17 cellular contexts compared by ENCODE assay signal in genomic region chr5:94028001-94028400, GRCh38.
DNase-seq lines count a peak whose midpoint lies in the region; ATAC-seq and TF ChIP-seq lines count a peak whose summit lies in the region.
"Had no signal": no experiment of that assay in that cellular context is flagged by ENCODE, and none has a peak within 500 bp of the region (broad histone marks: within the 10 kb centered on the region; RNA-seq: fewer than 3 reads in every experiment).

No MANE protein-coding gene starts in this region.

- no peaks in the 10 kb centered on the region for H3K9me2 ChIP-seq in OCI-LY7 (ENCODE audit: insufficient read depth, low read length)

- H3K23ac ChIP-seq in IMR-90 (ENCODE audit: low read depth, low read length), result no peak overlapping the region
- no peak overlapping the region for H3K23ac ChIP-seq in neuronal stem cell (ENCODE audit: low read depth, low read length, poor library complexity)

- no peaks in the 10 kb centered on the region for H3K9me3 ChIP-seq in IMR-90 (ENCODE audit: control insufficient read depth, insufficient read depth, low read length)
- H3K9me3 ChIP-seq in neuronal stem cell (replicated peaks in 1 of 2; ENCODE audit: control insufficient read depth in 2 of 2, insufficient read depth in 1 of 2, low read depth in 1 of 2, low read length in 2 of 2), result peaks cover 0 to 12% of the 10 kb centered on the region in 2 donors
- H3K9me3 ChIP-seq in OCI-LY7 (ENCODE audit: low read length), result no peaks in the 10 kb centered on the region
- H3K9me3 ChIP-seq: Caco-2 had no signal

- no peak overlapping the region for H2BK5ac ChIP-seq in IMR-90 (ENCODE audit: low read depth, low read length, poor library complexity, severe bottlenecking)
- no peak overlapping the region for H2BK5ac ChIP-seq in neuronal stem cell (ENCODE audit: low read length)

- H3K27me3 ChIP-seq in IMR-90 (ENCODE audit: control insufficient read depth, insufficient read depth, low read length) (no peaks in the 10 kb centered on the region), neuronal stem cell (ENCODE audit: control insufficient read depth in 3 of 3, insufficient read depth in 3 of 3, low read depth in 1 of 3, low read length in 3 of 3) (no peaks in the 10 kb centered on the region)

- peak; percentile 4 for DNase-seq in IMR-90
- DNase-seq in astrocyte of the hippocampus (ENCODE audit: low read depth, low spot score), result peak; percentile 51
- DNase-seq in iris pigment epithelial cell (ENCODE audit: low read depth), result peak; percentile 19
- DNase-seq in renal cortical epithelial cell (ENCODE audit: low read depth), result peak; percentile 32
- no peak for DNase-seq in neuronal stem cell (ENCODE audit: low spot score)
- DNase-seq in OCI-LY7 (ENCODE audit: low spot score), result no peak
- DNase-seq in EL, result no peak
- DNase-seq: AML-193, Caco-2, HCEC 1CT, KBM-7, NCI-H1092, NCI-H2107, NCI-H446, NCI-H774, SHP77 had no signal

- no peak overlapping the region for H4K91ac ChIP-seq in IMR-90 (ENCODE audit: insufficient read depth, low read depth, low read length)
- H4K91ac ChIP-seq in neuronal stem cell (ENCODE audit: low read depth, low read length, poor library complexity), result no peak overlapping the region

- CTCF ChIA-PET in IMR-90 (lab: Yijun Ruan, JAX) (interaction anchor here (0.6 kb wide), 1 partner anchor 14 kb away, joined by 4 read pairs; no protein-coding TSS in a partner anchor), OCI-LY7 (lab: Charles Lee; ENCODE audit: unreplicated experiment) (no interaction called here)

- no peaks in the 10 kb centered on the region; a peak in 1 of 4 replicates for H3K79me1 ChIP-seq in IMR-90 (ENCODE audit: low read depth in 1 of 2, low read length in 2 of 2)
- no peaks in the 10 kb centered on the region for H3K79me1 ChIP-seq in neuronal stem cell (ENCODE audit: low read depth, low read length)

- no peak overlapping the region for H3K56ac ChIP-seq in IMR-90 (ENCODE audit: extremely low read depth, insufficient read depth, low read length)

- BruUV-seq in IMR-90 (replicated peaks; lab: Mats Ljungman, UMichigan), result no TSS peak
- no TSS peak for BruUV-seq in OCI-LY7 (replicated peaks; lab: Mats Ljungman, UMichigan)

- no peaks in the 10 kb centered on the region for H3K79me2 ChIP-seq in OCI-LY7 (ENCODE audit: insufficient read depth, low read depth, low read length)

- H4K20me1 ChIP-seq in IMR-90 (ENCODE audit: insufficient read depth, low read length) (no peaks in the 10 kb centered on the region), OCI-LY7 (ENCODE audit: insufficient read depth, low read length) (no peaks in the 10 kb centered on the region)

- dilution Hi-C loops in IMR-90 (cut with HindIII; ENCODE audit: low sequenced_read_pairs, unreplicated experiment), result no loop called here

- no peak overlapping the region for H3K4me3 ChIP-seq in IMR-90 (ENCODE audit: insufficient read depth, low read depth, low read length)
- H3K4me3 ChIP-seq in neuronal stem cell (ENCODE audit: low read length in 2 of 2), result no peak overlapping the region
- no peak overlapping the region for H3K4me3 ChIP-seq in OCI-LY7 (ENCODE audit: low read depth, low read length, poor library complexity, severe bottlenecking)

- H3K14ac ChIP-seq in IMR-90 (replicated peaks; ENCODE audit: low read depth, low read length), result no peak overlapping the region
- H3K14ac ChIP-seq in neuronal stem cell (ENCODE audit: low read length), result no peak overlapping the region

- no peak overlapping the region for H3K18ac ChIP-seq in IMR-90 (ENCODE audit: low read depth, low read length)
- no peak overlapping the region for H3K18ac ChIP-seq in neuronal stem cell (ENCODE audit: low read length)

- no peak overlapping the region for H2AK9ac ChIP-seq in IMR-90 (replicated peaks; ENCODE audit: low read depth, low read length, poor library complexity)

- H2BK12ac ChIP-seq in neuronal stem cell (ENCODE audit: low read length), result no peak overlapping the region

- no peak overlapping the region for H2AFZ ChIP-seq in IMR-90 (replicated peaks; ENCODE audit: low read length, poor library complexity)
- no peak overlapping the region for H2AFZ ChIP-seq in neuronal stem cell (ENCODE audit: low read length)
- H2AFZ ChIP-seq in OCI-LY7 (ENCODE audit: low read length), result no peak overlapping the region

- POLR2A ChIA-PET in IMR-90 (lab: Charles Lee; ENCODE audit: unreplicated experiment), result no interaction called here
- POLR2A ChIA-PET in OCI-LY7 (lab: Charles Lee), result no interaction called here

- no peaks in the 10 kb centered on the region for H3K36me3 ChIP-seq in IMR-90 (ENCODE audit: control insufficient read depth, insufficient read depth, low read length)
- peaks cover 0 to 5% of the 10 kb centered on the region in 2 donors for H3K36me3 ChIP-seq in neuronal stem cell (replicated peaks in 1 of 2; ENCODE audit: control insufficient read depth in 2 of 2, insufficient read depth in 2 of 2, low read length in 2 of 2)
- H3K36me3 ChIP-seq in OCI-LY7 (ENCODE audit: insufficient read depth, low read length), result no peaks in the 10 kb centered on the region

- ATAC-seq in IMR-90 (ENCODE audit: low read depth), result no peak

- H2BK120ac ChIP-seq in IMR-90 (ENCODE audit: low read depth, low read length) (no peak overlapping the region), neuronal stem cell (ENCODE audit: low read depth, low read length) (no peak overlapping the region)

- no CpG with 5 or more reads among the region's 1 CpG for WGBS in IMR-90 (ENCODE audit: extremely low coverage in 2 of 2, insufficient read length in 1 of 2), 2 experiments
- no CpG with 5 or more reads among the region's 1 CpG for WGBS in neuronal stem cell (ENCODE audit: extremely low coverage in 2 of 2, insufficient read length in 2 of 2, insufficient replicate concordance in 1 of 2), 2 donors

- H3K4ac ChIP-seq in IMR-90 (ENCODE audit: low read depth, low read length), result no peak overlapping the region
- H3K4ac ChIP-seq in neuronal stem cell (ENCODE audit: low read length), result no peak overlapping the region

- H2BK15ac ChIP-seq in IMR-90 (ENCODE audit: low read depth, low read length), result no peak overlapping the region
- H2BK15ac ChIP-seq in neuronal stem cell (ENCODE audit: low read length), result no peak overlapping the region

- H2AK5ac ChIP-seq in IMR-90 (ENCODE audit: low read depth, low read length) (no peak overlapping the region), neuronal stem cell (ENCODE audit: low read depth, low read length) (no peak overlapping the region)

- in situ Hi-C loops in IMR-90 (cut with MboI; ENCODE audit: low sequenced_read_pairs), result no loop called here

- no peak overlapping the region for H4K8ac ChIP-seq in IMR-90 (ENCODE audit: low read depth in 2 of 2, low read length in 2 of 2)
- H4K8ac ChIP-seq in neuronal stem cell (ENCODE audit: low read depth, low read length), result no peak overlapping the region

- H3K9me1 ChIP-seq in IMR-90 (ENCODE audit: insufficient read depth, low read length), result no peaks in the 10 kb centered on the region

- no peak overlapping the region for H3K9ac ChIP-seq in IMR-90 (ENCODE audit: low read depth, low read length)
- H3K9ac ChIP-seq in neuronal stem cell (ENCODE audit: low read depth, low read length, poor library complexity), result no peak overlapping the region

- H3K4me2 ChIP-seq in IMR-90 (ENCODE audit: low read depth, low read length), result no peak overlapping the region
- H3K4me2 ChIP-seq in neuronal stem cell (ENCODE audit: insufficient read depth, low read length, poor library complexity, severe bottlenecking), result no peak overlapping the region
- H3K4me2 ChIP-seq in OCI-LY7 (ENCODE audit: low read length), result no peak overlapping the region

- H3K27ac ChIP-seq in IMR-90 (ENCODE audit: insufficient read depth, low read length) (no peak overlapping the region), neuronal stem cell (replicated peaks; ENCODE audit: low read length) (no peak overlapping the region), OCI-LY7 (ENCODE audit: low read depth, low read length, poor library complexity, severe bottlenecking) (no peak overlapping the region)
- H3K27ac ChIP-seq: HL-60 had no signal

- no peaks in the 10 kb centered on the region for H3K4me1 ChIP-seq in IMR-90 (ENCODE audit: control insufficient read depth, insufficient read depth, low read length)
- H3K4me1 ChIP-seq in neuronal stem cell (ENCODE audit: control insufficient read depth in 2 of 2, insufficient read depth in 1 of 2, low read depth in 1 of 2, low read length in 2 of 2), result peaks cover 0 to 1% of the 10 kb centered on the region in 2 donors
- H3K4me1 ChIP-seq in OCI-LY7 (ENCODE audit: insufficient read depth, low read length, poor library complexity, severe bottlenecking), result no peaks in the 10 kb centered on the region

- no peak overlapping the region for H4K5ac ChIP-seq in IMR-90 (ENCODE audit: low read depth, low read length)

- no peak overlapping the region for H2BK20ac ChIP-seq in IMR-90 (ENCODE audit: low read depth, low read length)

- intact Hi-C loops in IMR-90 (cut with micrococcal nuclease), result no loop called here
- intact Hi-C loops in OCI-LY7 (cut with micrococcal nuclease; ENCODE audit: unreplicated experiment), result no loop called here

- TF ChIP-seq RAD21 in IMR-90 (IDR thresholded peaks at IDR 0.05; ENCODE audit: low read length), result no peak

- TF ChIP-seq CTCF in IMR-90 (conservative IDR thresholded peaks at IDR 0.05; ENCODE audit: low read depth, low read length) (no peak), OCI-LY7 (conservative IDR thresholded peaks at IDR 0.05; ENCODE audit: low read length) (no peak)

- TF ChIP-seq POLR2A in IMR-90 (IDR thresholded peaks at IDR 0.05; ENCODE audit: low read depth, low read length), result no peak

TF ChIP-seq in IMR-90, 13 proteins besides CTCF, POLR2A, EP300 and RAD21 (continues in another document):
- TF ChIP-seq CHD1 (IDR thresholded peaks at IDR 0.05; ENCODE audit: low read depth, low read length) (no peak), RFX5 (IDR thresholded peaks at IDR 0.05; ENCODE audit: low read depth, low read length) (no peak), USF2 (IDR thresholded peaks at IDR 0.05; ENCODE audit: low read depth, low read length) (no peak), ELK1 (IDR thresholded peaks at IDR 0.05; ENCODE audit: borderline replicate concordance, low read depth, low read length) (no peak), MAFK (IDR thresholded peaks at IDR 0.05; ENCODE audit: low read depth, low read length) (no peak)

Comparison
In these comparisons a context has a peak if more than half of its experiments do, and no peak if none do; other contexts are left out.
1. DNase-seq: peak in IMR-90 (single experiment), astrocyte of the hippocampus (single experiment), iris pigment epithelial cell (single experiment) and renal cortical epithelial cell (single experiment); none in neuronal stem cell (single experiment), OCI-LY7 (single experiment) and EL (single experiment).